ENCODE assay signal across 1 cellular context in genomic region chr17:75771334-75772281, GRCh38.
TF ChIP-seq lines count a peak whose summit lies in the region.

No MANE protein-coding gene starts in this region.

TF ChIP-seq in HEK293, 187 proteins besides CTCF, POLR2A, EP300 and RAD21 (continued from another document):
- TF ChIP-seq PBX3 (CRISPR knock-in tag; IDR thresholded peaks at IDR 0.05): no peak
